25 cellular contexts compared by ENCODE assay signal in the genomic region with DNA sequence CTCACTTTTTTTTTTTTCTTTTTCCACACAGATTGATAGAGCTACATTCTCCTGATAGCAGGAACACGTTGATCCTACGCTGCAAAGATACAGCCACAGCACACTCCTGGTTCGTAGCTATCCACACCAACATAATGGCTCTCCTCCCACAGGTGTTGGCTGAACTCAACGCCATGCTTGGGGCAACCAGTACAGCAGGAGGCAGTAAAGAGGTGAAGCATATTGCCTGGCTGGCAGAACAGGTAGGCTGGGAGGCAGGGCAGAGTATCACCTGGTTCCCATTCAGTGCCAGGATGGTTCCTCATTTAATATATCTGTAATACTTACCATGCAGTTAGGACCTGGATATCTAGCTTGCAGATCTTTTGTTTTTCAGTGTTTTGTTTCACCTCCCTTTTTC. TPM values are rescaled to one million over a fixed set of nuclear protein-coding genes. Genes with fewer than 3 reads are reported as not detected.
DNase-seq lines count a peak whose midpoint lies in the region; ATAC-seq, FAIRE-seq and TF ChIP-seq lines count a peak whose summit lies in the region.
"Had no signal": no experiment of that assay in that cellular context is flagged by ENCODE, and none has a peak within 500 bp of the region (broad histone marks: within the 10 kb centered on the region; RNA-seq: fewer than 3 reads in every experiment).

No MANE protein-coding gene starts in this region.

- peak in 2 of 3 experiments; percentile 21; a peak in 3 of 6 replicates for TF ChIP-seq CTCF in HCT116 (IDR thresholded peaks at IDR 0.05 in 2 of 3, conservative IDR thresholded peaks at IDR 0.05 in 1 of 3; ENCODE audit: borderline replicate concordance in 1 of 3, insufficient read depth in 1 of 3, low read depth in 2 of 3, low read length in 2 of 3)
- peak; percentile 10 to 27 (median 19); a peak in 2 of 6 replicates for TF ChIP-seq CTCF in K562 (IDR thresholded peaks at IDR 0.05 in 2 of 3, conservative IDR thresholded peaks at IDR 0.05 in 1 of 3; ENCODE audit: insufficient read depth in 2 of 3, low read depth in 1 of 3, low read length in 3 of 3)

- no peak overlapping the region for H3K9ac ChIP-seq in HCT116 (ENCODE audit: low read length)
- H3K9ac ChIP-seq in K562 (ENCODE audit: insufficient read depth in 1 of 2, low read depth in 2 of 2, low read length in 2 of 2) = no peak overlapping the region
- no peak overlapping the region for H3K9ac ChIP-seq in mesendoderm (ENCODE audit: low read length)

- no peak overlapping the region for H3K4ac ChIP-seq in mesendoderm (ENCODE audit: low read depth, low read length)

- no peaks in the 10 kb centered on the region for H3K79me1 ChIP-seq in mesendoderm (ENCODE audit: low read length)

- H3K18ac ChIP-seq in mesendoderm (ENCODE audit: low read length) = no peak overlapping the region

- CTCF ChIA-PET in HCT116 (lab: Charles Lee) (interaction anchor here (0.9 to 1.0 kb wide), 2 partner anchors 12 to 18 kb away, joined by 3 read pairs; no protein-coding TSS in a partner anchor), K562 (lab: Yijun Ruan, JAX; ENCODE audit: low intra/inter-chr PET ratio) (no interaction called here)
- CTCF ChIA-PET in activated CD4-positive, alpha-beta memory T cell treated with anti-CD3 and anti-CD28 coated beads, Interleukin-2, amount 10 ng/mL, durations not matched to agents 7 days and 5 days (lab: Charles Lee) = interaction anchor here (0.8 to 1.0 kb wide), 2 partner anchors 27 to 109 kb away, joined by 3 to 7 read pairs; no protein-coding TSS in a partner anchor

- in situ Hi-C loops in K562 (cut with MboI) = no loop called here

- POLR2A ChIA-PET in HCT116 (lab: Charles Lee) = no interaction called here
- POLR2A ChIA-PET in K562 (lab: Yijun Ruan, JAX) = interaction anchor here (0.9 to 1.1 kb wide), 2 partner anchors 9 to 16 kb away, joined by 3 to 4 read pairs; no protein-coding TSS in a partner anchor
- POLR2A ChIA-PET in activated CD4-positive, alpha-beta memory T cell treated with anti-CD3 and anti-CD28 coated beads, Interleukin-2, amount 10 ng/mL, durations not matched to agents 7 days and 5 days (lab: Charles Lee) = interaction anchor here (0.8 kb wide), 1 partner anchor 126 kb away, joined by 3 read pairs; a partner anchor contains a TSS

- H3K9me2 ChIP-seq in HCT116 (ENCODE audit: insufficient read depth) = no peaks in the 10 kb centered on the region

- no peak overlapping the region for H3K27ac Mint-ChIP-seq in activated CD4-positive, alpha-beta memory T cell treated with anti-CD3 and anti-CD28 coated beads, Interleukin-2, amount 10 ng/mL, durations not matched to agents 7 days and 5 days
- H3K27ac Mint-ChIP-seq: activated CD4-positive, alpha-beta T cell treated with anti-CD3 and anti-CD28 coated beads, Interleukin-2, amount 10 ng/mL, durations not matched to agents 24 days and 14 days; CD8-positive, alpha-beta T cell; T-helper 17 cell had no signal

- no peaks in the 10 kb centered on the region for H3K9me1 ChIP-seq in K562 (ENCODE audit: control insufficient read depth, insufficient read depth, low read length)

- BruUV-seq in HCT116 (replicated peaks; lab: Mats Ljungman, UMichigan) (no TSS peak), K562 (replicated peaks; lab: Mats Ljungman, UMichigan) (no TSS peak)

- H2AFZ ChIP-seq in HCT116 (ENCODE audit: low read depth, low read length, poor library complexity, severe bottlenecking) (no peak overlapping the region), K562 (ENCODE audit: low read depth, low read length) (no peak overlapping the region)

- no peak overlapping the region for H3K4me3 ChIP-seq in HCT116 (replicated peaks in 1 of 2; ENCODE audit: low read depth in 1 of 2, low read length in 2 of 2)
- no peak overlapping the region for H3K4me3 ChIP-seq in K562
- no peak overlapping the region for H3K4me3 ChIP-seq in mesendoderm (ENCODE audit: low read length)
- H3K4me3 ChIP-seq: cardiac muscle cell, SK-N-MC, upper lobe of left lung had no signal

- no peak overlapping the region for H2AK5ac ChIP-seq in mesendoderm (ENCODE audit: low read length)

- no peak overlapping the region for H3K23ac ChIP-seq in mesendoderm (ENCODE audit: low read length)

- WGBS in K562 (ENCODE audit: insufficient coverage, low coverage, missing lambda C conversion rate) = 33% methylated on average over 4 of the region's 4 CpGs
- WGBS in mesendoderm (ENCODE audit: extremely low coverage, insufficient coverage, low lambda C conversion rate) = no CpG with 5 or more reads among the region's 4 CpGs

- H3K36me3 ChIP-seq in HCT116 (ENCODE audit: control insufficient read depth in 1 of 2, insufficient read depth in 2 of 2, low read length in 2 of 2) (no peaks in the 10 kb centered on the region; a peak in 1 of 4 replicates), K562 (ENCODE audit: control insufficient read depth, insufficient read depth, low read length) (peaks cover 7% of the 10 kb centered on the region; the same call in 1 of the 3 replicates), mesendoderm (ENCODE audit: control insufficient read depth, insufficient read depth, low read length) (no peaks in the 10 kb centered on the region)
- H3K36me3 ChIP-seq: cardiac muscle cell had no signal

- H3K27ac ChIP-seq in HCT116 (ENCODE audit: low read depth, low read length) (no peak overlapping the region), K562 (ENCODE audit: extremely low read depth, low read depth, low read length) (no peak overlapping the region), mesendoderm (ENCODE audit: low read depth, low read length) (no peak overlapping the region)
- H3K27ac ChIP-seq: cardiac muscle cell, RWPE1, SK-N-MC, upper lobe of left lung had no signal

- intact Hi-C loops in HCT116 (cut with micrococcal nuclease) = no loop called here
- intact Hi-C loops in K562 (cut with micrococcal nuclease) = no loop called here

- RAD21 ChIA-PET in HCT116 (lab: Charles Lee; ENCODE audit: low non-redundant PET in 1 of 2, low total read pairs in 2 of 2, uncharacterized antibody in 2 of 2, unreplicated experiment in 2 of 2) = no interaction called here

- no peak overlapping the region for H3K4me3 Mint-ChIP-seq in activated CD4-positive, alpha-beta memory T cell treated with anti-CD3 and anti-CD28 coated beads, Interleukin-2, amount 10 ng/mL, durations not matched to agents 7 days and 5 days
- H3K4me3 Mint-ChIP-seq: activated CD4-positive, alpha-beta T cell treated with anti-CD3 and anti-CD28 coated beads, Interleukin-2, amount 10 ng/mL, durations not matched to agents 24 days and 14 days; CD8-positive, alpha-beta T cell; naive thymus-derived CD8-positive, alpha-beta T cell; T-helper 17 cell had no signal

- FAIRE-seq in K562 (lab: Jason Lieb, UNC) = no peak
- FAIRE-seq: G401.6, small intestine had no signal

- H3K27me3 ChIP-seq in HCT116 (ENCODE audit: insufficient read depth, low read length) (no peaks in the 10 kb centered on the region), K562 (ENCODE audit: control insufficient read depth in 2 of 2, insufficient read depth in 2 of 2, low read length in 2 of 2) (no peaks in the 10 kb centered on the region), mesendoderm (ENCODE audit: insufficient read depth, low read length, poor library complexity) (no peaks in the 10 kb centered on the region)
- H3K27me3 ChIP-seq: cardiac muscle cell, upper lobe of left lung had no signal

- H4K20me1 ChIP-seq in HCT116 (ENCODE audit: insufficient read depth) (no peaks in the 10 kb centered on the region), K562 (replicated peaks; ENCODE audit: control insufficient read depth, insufficient read depth, low read length) (no peaks in the 10 kb centered on the region)

- ATAC-seq in HCT116 (peak; percentile 55; the same call in 1 of the 2 replicates), K562 (peak; percentile 67)
- ATAC-seq: CD8-positive, alpha-beta T cell; left cardiac atrium; naive thymus-derived CD8-positive, alpha-beta T cell; T-helper 17 cell had no signal

- H3K79me2 ChIP-seq in HCT116 (ENCODE audit: insufficient read depth, low read length) (no peaks in the 10 kb centered on the region; the same call in 1 of the 2 replicates), K562 (ENCODE audit: control insufficient read depth, insufficient read depth, low read length) (no peaks in the 10 kb centered on the region), mesendoderm (ENCODE audit: control insufficient read depth, insufficient read depth, low read length) (no peaks in the 10 kb centered on the region)

- no peak overlapping the region for H4K5ac ChIP-seq in mesendoderm (ENCODE audit: low read length)

- H3K27me3 Mint-ChIP-seq in activated CD4-positive, alpha-beta memory T cell treated with anti-CD3 and anti-CD28 coated beads, Interleukin-2, amount 10 ng/mL, durations not matched to agents 7 days and 5 days = no peaks in the 10 kb centered on the region
- H3K27me3 Mint-ChIP-seq: activated CD4-positive, alpha-beta T cell treated with anti-CD3 and anti-CD28 coated beads, Interleukin-2, amount 10 ng/mL, durations not matched to agents 24 days and 14 days; naive thymus-derived CD8-positive, alpha-beta T cell; T-helper 17 cell had no signal

- TF ChIP-seq RAD21 in HCT116 (IDR thresholded peaks at IDR 0.05; ENCODE audit: low read depth) (no peak), K562 (CRISPR knock-in tag; conservative IDR thresholded peaks at IDR 0.05 in 1 of 2, IDR thresholded peaks at IDR 0.05 in 1 of 2) (no peak)

- no peak overlapping the region for H2BK5ac ChIP-seq in mesendoderm (ENCODE audit: low read length)

- H3K56ac ChIP-seq in mesendoderm (ENCODE audit: low read length) = no peak overlapping the region

- no peak overlapping the region for H2BK15ac ChIP-seq in mesendoderm (replicated peaks; ENCODE audit: low read depth)

- DNase-seq in DMS53 (lab: John Stamatoyannopoulos, UW) = peak; percentile 3
- no peak for DNase-seq in DMS53 treated with DMSO at 0.1 percent for 48 hours (lab: John Stamatoyannopoulos, UW; ENCODE audit: unreplicated experiment)
- no peak for DNase-seq in HCT116 (ENCODE audit: low read depth, low spot score)
- DNase-seq in K562 (ENCODE audit: extremely low read depth in 1 of 4, low spot score in 3 of 4) = no peak
- peak; percentile 16 for DNase-seq in mesendoderm
- DNase-seq in activated CD4-positive, alpha-beta memory T cell treated with anti-CD3 and anti-CD28 coated beads, Interleukin-2, amount 10 ng/mL, durations not matched to agents 7 days and 5 days = no peak
- DNase-seq in NCI-H128 (lab: John Stamatoyannopoulos, UW; ENCODE audit: unreplicated experiment) = no peak
- DNase-seq in SIG-M5 treated with dmso at 0.1 percent for 504 hours (lab: John Stamatoyannopoulos, UW; ENCODE audit: unreplicated experiment) = no peak
- DNase-seq: 8988T; activated CD4-positive, alpha-beta T cell treated with anti-CD3 and anti-CD28 coated beads, Interleukin-2, amount 10 ng/mL, durations not matched to agents 24 days and 14 days; activated naive CD4-positive, alpha-beta T cell treated with Interleukin-2 at 50 U/mL for 16 hours; activated T-cell treated with anti-CD3 and anti-CD28 coated beads, Interleukin-2, amount 50 U/mL, for 48 hours; CD8-positive, alpha-beta T cell; left cardiac atrium; naive thymus-derived CD8-positive, alpha-beta T cell; NCI-H1417; NCI-H526 treated with DMSO at 0.1 percent for 48 hours; small intestine; stimulated activated CD4-positive, alpha-beta T cell treated with anti-CD3 and anti-CD28 coated beads, Interleukin-2, amount 100 ng/mL, for 24 hours; T-helper 17 cell; upper lobe of left lung had no signal

- peaks cover 5% of the 10 kb centered on the region for H3K4me1 Mint-ChIP-seq in activated CD4-positive, alpha-beta memory T cell treated with anti-CD3 and anti-CD28 coated beads, Interleukin-2, amount 10 ng/mL, durations not matched to agents 7 days and 5 days

- H3K4me1 ChIP-seq in HCT116 (ENCODE audit: control insufficient read depth in 1 of 2, insufficient read depth in 2 of 2, low read length in 2 of 2) (no peaks in the 10 kb centered on the region), K562 (replicated peaks in 1 of 2; ENCODE audit: control insufficient read depth in 2 of 2, insufficient read depth in 2 of 2, low read length in 2 of 2) (no peaks in the 10 kb centered on the region; a peak in 1 of 5 replicates), mesendoderm (ENCODE audit: control insufficient read depth, low read depth, low read length) (no peaks in the 10 kb centered on the region)
- H3K4me1 ChIP-seq: upper lobe of left lung had no signal

- H3K36me3 Mint-ChIP-seq in activated CD4-positive, alpha-beta memory T cell treated with anti-CD3 and anti-CD28 coated beads, Interleukin-2, amount 10 ng/mL, durations not matched to agents 7 days and 5 days (ENCODE audit: low read depth) = peaks cover 14% of the 10 kb centered on the region

- no peak overlapping the region for H4K8ac ChIP-seq in mesendoderm (ENCODE audit: low read depth, low read length)

- no peak for TF ChIP-seq EP300 in K562 (IDR thresholded peaks at IDR 0.05; ENCODE audit: low read length)

- H3K4me2 ChIP-seq in HCT116 (ENCODE audit: low read length) (no peak overlapping the region), K562 (ENCODE audit: insufficient read depth, low read length) (no peak overlapping the region), mesendoderm (ENCODE audit: low read length) (no peak overlapping the region)

- no peak for TF ChIP-seq POLR2A in HCT116 (IDR thresholded peaks at IDR 0.05; ENCODE audit: borderline replicate concordance, extremely low read depth, insufficient read depth, insufficient read length)
- no peak for TF ChIP-seq POLR2A in K562 (conservative IDR thresholded peaks at IDR 0.05)

- H2BK120ac ChIP-seq in mesendoderm (ENCODE audit: low read depth, low read length) = no peak overlapping the region

- H3K9me3 Mint-ChIP-seq in activated CD4-positive, alpha-beta memory T cell treated with anti-CD3 and anti-CD28 coated beads, Interleukin-2, amount 10 ng/mL, durations not matched to agents 7 days and 5 days = no peaks in the 10 kb centered on the region
- H3K9me3 Mint-ChIP-seq: activated CD4-positive, alpha-beta T cell treated with anti-CD3 and anti-CD28 coated beads, Interleukin-2, amount 10 ng/mL, durations not matched to agents 24 days and 14 days; CD8-positive, alpha-beta T cell; naive thymus-derived CD8-positive, alpha-beta T cell had no signal

- H3K9me3 ChIP-seq in HCT116 (ENCODE audit: control insufficient read depth in 1 of 2, insufficient read depth in 1 of 2, low read depth in 1 of 2, low read length in 2 of 2) (no peaks in the 10 kb centered on the region), K562 (replicated peaks; ENCODE audit: control insufficient read depth, insufficient read depth, low read depth, low read length) (no peaks in the 10 kb centered on the region)
- H3K9me3 ChIP-seq: upper lobe of left lung had no signal

RNA-seq across cellular contexts. Expression of a gene that starts 51.1 kb away (rescaled TPM):
- total RNA-seq in HCT116 (2021; ENCODE audit: unreplicated experiment) (42.2 TPM), K562 (2014; rRNA removed) (35.5 and 48.9 TPM in 2 replicates), K562 (2014; rRNA removed; fragmentation: Illumina TruSeq; extraction: Trizol) (20.3 and 23.9 TPM in 2 replicates), K562 (2015; rRNA removed; fragmentation: Illumina TruSeq; extraction: Trizol) (29.9 and 30.7 TPM in 2 replicates), K562 (2021) (37.8 and 38.1 TPM in 2 replicates)
- 46.9 and 53.1 TPM in 2 replicates for polyA plus RNA-seq in HCT116 (2012)
- 26.7 and 75.5 TPM in 2 replicates for total RNA-seq in K562 (2011; cell fraction: chromatin; rRNA removed; ENCODE audit: low replicate concordance)
- 37.9 and 38.5 TPM in 2 replicates for total RNA-seq in K562 (2011; cell fraction: nucleolus; rRNA removed)
- total RNA-seq in K562 (2011; cell fraction: nucleoplasm; rRNA removed) = 41.0 and 51.9 TPM in 2 replicates
- polyA plus RNA-seq in K562 (2011; rRNA removed) (16.1 and 16.3 TPM in 2 replicates), K562 (2014; fragmentation: Illumina TruSeq; extraction: Trizol) (42.6 and 45.4 TPM in 2 replicates), K562 (2014; fragmentation: Nextera tagmentation; extraction: Ambion mirVana) (1 to 10 TPM; 7.6 to 8.1 TPM), K562 (2014; rRNA removed) (37.4 and 40.6 TPM in 2 replicates)
- 22.2 and 23.1 TPM in 2 replicates for polyA plus RNA-seq in K562 (2011; cell fraction: cytosol; rRNA removed)
- 57.7 and 70.1 TPM in 2 replicates for polyA plus RNA-seq in K562 (2011; cell fraction: nucleus; rRNA removed)
- polyA plus RNA-seq in K562 (2012) = 49.0 and 66.1 TPM in 2 replicates
- polyA minus RNA-seq in K562 (2011; rRNA and poly(A)+ RNA removed) = 15.0 and 21.0 TPM in 2 replicates
- 18.1 and 22.6 TPM in 2 replicates for polyA minus RNA-seq in K562 (2011; cell fraction: cytosol; rRNA and poly(A)+ RNA removed)
- polyA minus RNA-seq in K562 (2011; cell fraction: nucleus; rRNA and poly(A)+ RNA removed) = 18.0 and 27.2 TPM in 2 replicates
- polyA plus RNA-seq in mesendoderm (2013, experiment 1 of 2) = 33.5 TPM
- 35.0 TPM for polyA plus RNA-seq in mesendoderm (2013, experiment 2 of 2)
- total RNA-seq in activated CD4-positive, alpha-beta memory T cell treated with anti-CD3 and anti-CD28 coated beads, Interleukin-2, amount 10 ng/mL, durations not matched to agents 7 days and 5 days = 10 to 100 TPM; 32.3 to 34.9 TPM

Comparison
In these comparisons a context has a peak if more than half of its experiments do, and no peak if none do; other contexts are left out.
1. DNase-seq: peak in DMS53 (single experiment) and mesendoderm (single experiment); none in DMS53 treated with DMSO at 0.1 percent for 48 hours (single experiment), HCT116 (single experiment), K562 (0 of 4), activated CD4-positive, alpha-beta memory T cell treated with anti-CD3 and anti-CD28 coated beads, Interleukin-2, amount 10 ng/mL, durations not matched to agents 7 days and 5 days (single experiment), NCI-H128 (single experiment) and SIG-M5 treated with dmso at 0.1 percent for 504 hours (single experiment).